1 cellular context compared by ENCODE assay signal in genomic region chr1:44134071-44134920, GRCh38.
A peak's percentile ranks its signal among the peaks of the same experiment; 100 is the strongest.
TF ChIP-seq lines count a peak whose summit lies in the region.

No MANE protein-coding gene starts in this region.

TF ChIP-seq in K562, 482 proteins besides CTCF, POLR2A, EP300 and RAD21 (continued from another document):
- TF ChIP-seq ETS1 (conservative IDR thresholded peaks at IDR 0.05; ENCODE audit: control insufficient read depth, low read depth, low read length): no peak
- TF ChIP-seq DPF2 (IDR thresholded peaks at IDR 0.05): 0 out of 2 replicates have a peak, but pooled peaks have one; percentile 17
- TF ChIP-seq OTX1 (CRISPR knock-in tag; IDR thresholded peaks at IDR 0.05): 0 out of 2 replicates have a peak, but pooled peaks have one; percentile 18
- TF ChIP-seq RBM17 (IDR thresholded peaks at IDR 0.05; ENCODE audit: borderline replicate concordance, low read depth, low read length): no peak
- no peak for TF ChIP-seq RBM34 (IDR thresholded peaks at IDR 0.05; ENCODE audit: borderline replicate concordance, insufficient read depth, low read length)
- TF ChIP-seq MEF2A (IDR thresholded peaks at IDR 0.05; ENCODE audit: control insufficient read depth, low read depth, low read length): no peak
- no peak for TF ChIP-seq ELK1 (CRISPR knock-in tag; IDR thresholded peaks at IDR 0.05)
- no peak for TF ChIP-seq PTBP1 (IDR thresholded peaks at IDR 0.05; ENCODE audit: low read depth, low read length)
- no peak for TF ChIP-seq ATF4 (CRISPR knock-in tag; IDR thresholded peaks at IDR 0.05)
- no peak for TF ChIP-seq ZNF277 (CRISPR knock-in tag; IDR thresholded peaks at IDR 0.05; ENCODE audit: borderline replicate concordance)
- peak; percentile 68 for TF ChIP-seq CBFA2T3 (IDR thresholded peaks at IDR 0.05)
- 0 out of 2 replicates have a peak, but pooled peaks have one; percentile 6 for TF ChIP-seq THRB (CRISPR knock-in tag; conservative IDR thresholded peaks at IDR 0.05)
- no peak for TF ChIP-seq ZBTB2 (IDR thresholded peaks at IDR 0.05)
- TF ChIP-seq PKNOX1 (IDR thresholded peaks at IDR 0.05): peak; percentile 10; the same call in 1 of the 2 replicates
- TF ChIP-seq ARID1B (IDR thresholded peaks at IDR 0.05): peak; percentile 72
- peak; percentile 52; the same call in 1 of the 2 replicates for TF ChIP-seq TAL1 (IDR thresholded peaks at IDR 0.05)
- TF ChIP-seq SNRNP70 (optimal IDR thresholded peaks at IDR 0.05; ENCODE audit: low read depth, low read length): no peak
